30 cellular contexts compared by ENCODE assay signal in the genomic region with DNA sequence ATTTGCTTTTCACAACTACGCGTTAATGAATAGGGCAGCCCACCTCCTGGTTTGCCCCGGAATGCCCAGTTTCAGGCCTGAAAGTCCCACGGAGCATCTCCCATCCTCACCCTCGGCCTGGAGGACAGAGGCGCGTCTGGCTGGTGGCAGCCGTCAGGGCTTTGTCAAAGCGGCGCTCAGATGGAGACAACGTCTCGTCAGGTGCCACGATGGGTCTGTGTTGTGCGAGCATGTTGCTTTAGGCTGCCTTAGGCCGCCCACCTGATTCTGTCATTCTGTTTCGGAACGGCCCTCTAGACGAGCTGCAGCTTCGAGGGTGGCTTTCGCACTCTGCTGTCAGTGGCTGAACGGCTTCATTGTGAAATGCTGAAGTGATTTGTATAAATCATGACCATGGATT. TPM values are rescaled to one million over a fixed set of nuclear protein-coding genes. Genes with fewer than 3 reads are reported as not detected.
"Had no signal": no experiment of that assay in that cellular context is flagged by ENCODE, and none has a peak within 500 bp of the region (broad histone marks: within the 10 kb centered on the region; RNA-seq: fewer than 3 reads in every experiment).

No MANE protein-coding gene starts in this region.

- H3K27ac ChIP-seq: coronary artery, foreskin keratinocyte, heart left ventricle, ovary, right lobe of liver, thyroid gland had no signal

- H3K27me3 ChIP-seq: ovary, right lobe of liver, thyroid gland had no signal

- H3K9me3 ChIP-seq: esophagus muscularis mucosa, gastroesophageal sphincter, heart left ventricle, ovary, right lobe of liver, stomach, thyroid gland had no signal

- H3K36me3 ChIP-seq: esophagus muscularis mucosa, gastroesophageal sphincter, heart left ventricle, ovary, right lobe of liver, stomach, thyroid gland had no signal

- FAIRE-seq: endothelial cell of umbilical vein, islet of Langerhans, small intestine, urothelium cell line had no signal

- DNase-seq: dermis blood vessel endothelial cell; effector memory CD4-positive, alpha-beta T cell; foreskin keratinocyte; hippocampal formation; kidney glomerular epithelial cell; mammary epithelial cell; mesendoderm; midbrain; nephron progenitor cell; occipital lobe; retina; small intestine; stimulated activated CD4-positive, alpha-beta T cell treated with anti-CD3 and anti-CD28 coated beads, Interleukin-12 subunit alpha, Interleukin-12 subunit beta, amount 100 ng/mL, for 4 hours; stimulated activated CD4-positive, alpha-beta T cell treated with anti-CD3 and anti-CD28 coated beads, Interleukin-1b, Interleukin-23, amount 100 ng/mL, for 48 hours; stimulated activated CD4-positive, alpha-beta T cell treated with anti-CD3 and anti-CD28 coated beads, Interleukin-4, amount 100 ng/mL, for 1 hour; stimulated activated naive CD4-positive, alpha-beta T cell treated with Interleukin-2 at 50 U/mL for 16 hours; stomach had no signal

- H3K4me3 ChIP-seq: coronary artery, esophagus muscularis mucosa, ovary, right lobe of liver, stomach, thyroid gland had no signal

- H3K4me1 ChIP-seq: esophagus muscularis mucosa, foreskin keratinocyte, right lobe of liver, thyroid gland had no signal

RNA-seq across cellular contexts. Expression of gene CFAP46, which starts 39.4 kb away (rescaled TPM):
- total RNA-seq: myocyte; naive thymus-derived CD8-positive, alpha-beta T cell; subcutaneous adipose tissue had no signal
- polyA plus RNA-seq: mammary epithelial cell; naive thymus-derived CD8-positive, alpha-beta T cell had no signal
